Comparison of ENCODE assay signal across 16 cellular contexts in genomic region chr6:157605484-157605883, GRCh38.
"Had no signal": no experiment of that assay in that cellular context is flagged by ENCODE, and none has a peak within 500 bp of the region (broad histone marks: within the 10 kb centered on the region; RNA-seq: fewer than 3 reads in every experiment).

No MANE protein-coding gene starts in this region.

- H3K4me3 Mint-ChIP-seq: activated naive CD4-positive, alpha-beta T cell treated with anti-CD3 and anti-CD28 coated beads for 36 hours; brain; naive thymus-derived CD8-positive, alpha-beta T cell; stimulated activated naive B cell treated with anti-CD40 and anti-IgM and Interleukin-4, amounts not matched to agents 10 μg/mL and 1 μg/mL and 100 μg/mL, for 72 hours had no signal

- H3K4me3 ChIP-seq: pancreas, spleen had no signal

- ATAC-seq: left ventricle myocardium superior; naive thymus-derived CD8-positive, alpha-beta T cell; pancreas; SK-N-SH treated with all-trans-retinoic acid at 6 μM for 48 hours; stimulated activated naive B cell treated with anti-CD40 and anti-IgM and Interleukin-4, amounts not matched to agents 10 μg/mL and 1 μg/mL and 100 μg/mL, for 72 hours had no signal

- H3K36me3 Mint-ChIP-seq: brain; naive thymus-derived CD8-positive, alpha-beta T cell had no signal

- H3K4me1 ChIP-seq: pancreas had no signal

- H3K9me3 Mint-ChIP-seq: activated naive CD4-positive, alpha-beta T cell treated with anti-CD3 and anti-CD28 coated beads for 36 hours; naive thymus-derived CD8-positive, alpha-beta T cell; stimulated activated naive B cell treated with anti-CD40 and anti-IgM and Interleukin-4, amounts not matched to agents 10 μg/mL and 1 μg/mL and 100 μg/mL, for 72 hours had no signal

- H3K27me3 Mint-ChIP-seq: stimulated activated naive B cell treated with anti-CD40 and anti-IgM and Interleukin-4, amounts not matched to agents 10 μg/mL and 1 μg/mL and 100 μg/mL, for 72 hours had no signal

- H3K9me3 ChIP-seq: neutrophil, pancreas, spleen had no signal

- H3K36me3 ChIP-seq: neutrophil, pancreas had no signal

- DNase-seq: activated CD4-positive, alpha-beta T cell treated with anti-CD3 and anti-CD28 coated beads, Interleukin-2, amount 50 U/mL, for 4 hours; activated CD4-positive, CD25-positive, alpha-beta regulatory T cell treated with anti-CD3 and anti-CD28 coated beads, Interleukin-2, amount 50 U/mL, for 72 hours; activated naive CD4-positive, alpha-beta T cell treated with anti-CD3 and anti-CD28 coated beads for 36 hours; central memory CD4-positive, alpha-beta T cell; erythroblast; left ventricle myocardium superior; naive thymus-derived CD8-positive, alpha-beta T cell; pancreas; spleen; stimulated activated CD4-positive, alpha-beta T cell treated with anti-CD3 and anti-CD28 coated beads, Interleukin-4, amount 100 ng/mL, for 4 hours; stimulated activated naive B cell treated with anti-CD40 and anti-IgM and Interleukin-4, amounts not matched to agents 10 μg/mL and 1 μg/mL and 100 μg/mL, for 72 hours; T-helper 1 cell; T-helper 9 cell had no signal

- H3K27ac ChIP-seq: neutrophil, pancreas, spleen had no signal

- H3K27me3 ChIP-seq: neutrophil, pancreas, spleen had no signal

- H3K27ac Mint-ChIP-seq: activated naive CD4-positive, alpha-beta T cell treated with anti-CD3 and anti-CD28 coated beads for 36 hours; brain; naive thymus-derived CD8-positive, alpha-beta T cell; stimulated activated naive B cell treated with anti-CD40 and anti-IgM and Interleukin-4, amounts not matched to agents 10 μg/mL and 1 μg/mL and 100 μg/mL, for 72 hours had no signal
